In the genomic region with DNA sequence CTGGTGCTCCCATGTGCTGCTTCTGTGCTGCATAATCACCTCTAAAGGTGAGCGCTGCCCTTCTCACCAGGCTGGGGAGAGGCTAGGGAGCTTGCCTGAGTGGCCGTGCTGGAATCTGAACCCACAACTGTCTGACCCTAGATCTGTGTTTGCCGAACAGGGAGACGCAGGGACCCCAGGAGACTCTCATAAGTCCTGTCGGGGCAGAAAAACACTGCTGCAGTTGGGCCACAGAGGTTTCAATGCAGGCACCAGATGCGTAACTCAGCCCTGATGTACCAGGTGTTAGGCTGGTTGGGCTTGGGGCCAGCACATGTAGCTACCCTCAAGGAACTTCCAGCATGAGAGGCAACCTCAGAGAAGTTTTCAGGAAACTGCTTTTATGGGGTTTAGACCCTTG, we compare ENCODE assay signal across 17 cellular contexts. TPM values are rescaled to one million over a fixed set of nuclear protein-coding genes. Genes with fewer than 3 reads are reported as not detected.
A peak's percentile ranks its signal among the peaks of the same experiment; 100 is the strongest.
DNase-seq lines count a peak whose midpoint lies in the region; ATAC-seq, FAIRE-seq and TF ChIP-seq lines count a peak whose summit lies in the region.
"Had no signal": no experiment of that assay in that cellular context is flagged by ENCODE, and none has a peak within 500 bp of the region (broad histone marks: within the 10 kb centered on the region; RNA-seq: fewer than 3 reads in every experiment).

No MANE protein-coding gene starts in this region.

- H3K27ac Mint-ChIP-seq in T-helper 2 cell treated with Interferon-gamma antibody and Interleukin-4, amounts not matched to agents 5 μg/mL and 100 μg/mL, for 36 hours, result peak overlapping the region; percentile 23
- peak overlapping the region; percentile 84 for H3K27ac Mint-ChIP-seq in activated T-helper 17 cell treated with anti-CD3 and anti-CD28 coated beads, Interleukin-2, amount 50 U/mL, for 72 hours

- intact Hi-C loops in sigmoid colon (cut with DNase I), result no loop called here

- H3K4me1 Mint-ChIP-seq in T-helper 2 cell treated with Interferon-gamma antibody and Interleukin-4, amounts not matched to agents 5 μg/mL and 100 μg/mL, for 36 hours (ENCODE audit: low read depth), result peaks cover 32% of the 10 kb centered on the region
- peaks cover 34% of the 10 kb centered on the region for H3K4me1 Mint-ChIP-seq in activated T-helper 17 cell treated with anti-CD3 and anti-CD28 coated beads, Interleukin-2, amount 50 U/mL, for 72 hours

- H3K9me3 Mint-ChIP-seq in T-helper 2 cell treated with Interferon-gamma antibody and Interleukin-4, amounts not matched to agents 5 μg/mL and 100 μg/mL, for 36 hours, result no peaks in the 10 kb centered on the region
- no peaks in the 10 kb centered on the region for H3K9me3 Mint-ChIP-seq in activated T-helper 17 cell treated with anti-CD3 and anti-CD28 coated beads, Interleukin-2, amount 50 U/mL, for 72 hours
- H3K9me3 Mint-ChIP-seq: activated naive CD4-positive, alpha-beta T cell treated with anti-CD3 and anti-CD28 coated beads, Interleukin-2, amount 50 U/mL, for 72 hours had no signal

- TF ChIP-seq EP300 in sigmoid colon (IDR thresholded peaks at IDR 0.05), result no peak

- H3K27me3 Mint-ChIP-seq in T-helper 2 cell treated with Interferon-gamma antibody and Interleukin-4, amounts not matched to agents 5 μg/mL and 100 μg/mL, for 36 hours (ENCODE audit: low read depth), result no peaks in the 10 kb centered on the region
- H3K27me3 Mint-ChIP-seq in activated T-helper 17 cell treated with anti-CD3 and anti-CD28 coated beads, Interleukin-2, amount 50 U/mL, for 72 hours, result no peaks in the 10 kb centered on the region

- no peaks in the 10 kb centered on the region for H3K4me1 ChIP-seq in sigmoid colon
- peaks cover 37% of the 10 kb centered on the region for H3K4me1 ChIP-seq in effector memory CD4-positive, alpha-beta T cell (ENCODE audit: control insufficient read depth, insufficient read depth, low read length, poor library complexity, severe bottlenecking)
- H3K4me1 ChIP-seq: gastroesophageal sphincter had no signal

- H3K36me3 ChIP-seq in sigmoid colon (no peaks in the 10 kb centered on the region), brain microvascular endothelial cell (replicated peaks) (no peaks in the 10 kb centered on the region)
- H3K36me3 ChIP-seq in effector memory CD4-positive, alpha-beta T cell (ENCODE audit: control insufficient read depth, insufficient read depth, low read length), result no peaks in the 10 kb centered on the region
- H3K36me3 ChIP-seq: gastroesophageal sphincter had no signal

- no peak overlapping the region for H3K4me3 ChIP-seq in sigmoid colon
- H3K4me3 ChIP-seq in brain microvascular endothelial cell (ENCODE audit: low read depth, low read length), result no peak overlapping the region
- H3K4me3 ChIP-seq in effector memory CD4-positive, alpha-beta T cell (ENCODE audit: insufficient read depth, low read depth, low read length, poor library complexity, severe bottlenecking), result no peak overlapping the region
- H3K4me3 ChIP-seq: gastroesophageal sphincter, smooth muscle cell had no signal

- in situ Hi-C loops in brain microvascular endothelial cell (cut with HindIII; ENCODE audit: low pct_ligation_motif_present, low sequenced_read_pairs), result no loop called here

- no peak for DNase-seq in T-helper 2 cell treated with Interferon-gamma antibody and Interleukin-4, amounts not matched to agents 5 μg/mL and 100 μg/mL, for 36 hours (ENCODE audit: low spot score)
- DNase-seq in T-helper 2 cell, result no peak
- DNase-seq in sigmoid colon, result peak; percentile 18
- no peak for DNase-seq in HTR-8/SVneo (ENCODE audit: insufficient read length, low spot score)
- no peak for DNase-seq in brain microvascular endothelial cell
- DNase-seq in effector memory CD4-positive, alpha-beta T cell, result no peak
- DNase-seq: cerebellar nuclear complex, NCI-H2029 treated with DMSO at 0.1 percent for 48 hours, SIG-M5 had no signal

- TF ChIP-seq POLR2A in sigmoid colon (IDR thresholded peaks at IDR 0.05), result no peak

- peak; percentile 30 for ATAC-seq in HG02798 (IDR thresholded peaks at IDR 0.05; ENCODE audit: poor library complexity, unreplicated experiment)
- no peak for ATAC-seq in activated T-helper 17 cell treated with anti-CD3 and anti-CD28 coated beads, Interleukin-2, amount 50 U/mL, for 72 hours (replicated peaks)
- ATAC-seq: activated naive CD4-positive, alpha-beta T cell treated with anti-CD3 and anti-CD28 coated beads, Interleukin-2, amount 50 U/mL, for 72 hours; gastroesophageal sphincter had no signal

- H3K4me3 Mint-ChIP-seq in T-helper 2 cell treated with Interferon-gamma antibody and Interleukin-4, amounts not matched to agents 5 μg/mL and 100 μg/mL, for 36 hours, result no peak overlapping the region
- H3K4me3 Mint-ChIP-seq in activated T-helper 17 cell treated with anti-CD3 and anti-CD28 coated beads, Interleukin-2, amount 50 U/mL, for 72 hours, result no peak overlapping the region

- 79 to 82% methylated on average over 6 of the region's 6 CpGs for WGBS in sigmoid colon, 2 donors

- no peaks in the 10 kb centered on the region for H3K36me3 Mint-ChIP-seq in T-helper 2 cell treated with Interferon-gamma antibody and Interleukin-4, amounts not matched to agents 5 μg/mL and 100 μg/mL, for 36 hours (ENCODE audit: low read depth)
- H3K36me3 Mint-ChIP-seq in activated T-helper 17 cell treated with anti-CD3 and anti-CD28 coated beads, Interleukin-2, amount 50 U/mL, for 72 hours (ENCODE audit: low read depth), result no peaks in the 10 kb centered on the region
- H3K36me3 Mint-ChIP-seq: activated naive CD4-positive, alpha-beta T cell treated with anti-CD3 and anti-CD28 coated beads, Interleukin-2, amount 50 U/mL, for 72 hours had no signal

- H3K27me3 ChIP-seq in sigmoid colon, result peaks cover 0 to 14% (median 5%) of the 10 kb centered on the region in 3 donors
- H3K27me3 ChIP-seq in brain microvascular endothelial cell (replicated peaks), result peaks cover 10% of the 10 kb centered on the region
- H3K27me3 ChIP-seq in effector memory CD4-positive, alpha-beta T cell (replicated peaks; ENCODE audit: control insufficient read depth, insufficient read depth, low read length, poor library complexity, severe bottlenecking), result no peaks in the 10 kb centered on the region

- no peaks in the 10 kb centered on the region for H3K9me3 ChIP-seq in sigmoid colon
- no peaks in the 10 kb centered on the region for H3K9me3 ChIP-seq in effector memory CD4-positive, alpha-beta T cell (ENCODE audit: control insufficient read depth, low read length)
- H3K9me3 ChIP-seq: gastroesophageal sphincter had no signal

- TF ChIP-seq CTCF in sigmoid colon (IDR thresholded peaks at IDR 0.05) (no peak), brain microvascular endothelial cell (IDR thresholded peaks at IDR 0.05; ENCODE audit: low read depth, low read length, missing control alignments) (no peak)

- H3K27ac ChIP-seq in sigmoid colon (no peak overlapping the region), brain microvascular endothelial cell (no peak overlapping the region)
- no peak overlapping the region for H3K27ac ChIP-seq in effector memory CD4-positive, alpha-beta T cell (ENCODE audit: insufficient read depth, low read length, poor library complexity, severe bottlenecking)
- H3K27ac ChIP-seq: gastroesophageal sphincter had no signal

- no peak for FAIRE-seq in HTR-8/SVneo (lab: Jason Lieb, UNC)
- FAIRE-seq: endothelial cell of umbilical vein had no signal

RNA-seq across cellular contexts. Expression of gene DMRTB1, which starts 49.5 kb away (rescaled TPM):
- not detected for total RNA-seq in activated T-helper 17 cell treated with anti-CD3 and anti-CD28 coated beads, Interleukin-2, amount 50 U/mL, for 72 hours
- total RNA-seq in sigmoid colon, result not detected
- polyA plus RNA-seq in sigmoid colon, result not detected
- total RNA-seq: activated naive CD4-positive, alpha-beta T cell treated with anti-CD3 and anti-CD28 coated beads, Interleukin-2, amount 50 U/mL, for 72 hours; endothelial cell of umbilical vein; gastroesophageal sphincter; mesenteric fat pad; omental fat pad; smooth muscle cell had no signal
- polyA plus RNA-seq: endothelial cell of umbilical vein, smooth muscle cell had no signal
